ENCODE assay signal across 15 cellular contexts in genomic region chr2:76667764-76668163, GRCh38.
DNase-seq lines count a peak whose midpoint lies in the region; ATAC-seq and TF ChIP-seq lines count a peak whose summit lies in the region.
"Had no signal": no experiment of that assay in that cellular context is flagged by ENCODE, and none has a peak within 500 bp of the region (broad histone marks: within the 10 kb centered on the region; RNA-seq: fewer than 3 reads in every experiment).

No MANE protein-coding gene starts in this region.

- in situ Hi-C loops in GM13976 (cut with MboI; ENCODE audit: low sequenced_read_pairs, unreplicated experiment) = no loop called here

- H3K27me3 Mint-ChIP-seq in nephron (ENCODE audit: low read depth) = no peaks in the 10 kb centered on the region
- H3K27me3 Mint-ChIP-seq in activated CD8-positive, alpha-beta memory T cell treated with anti-CD3 and anti-CD28 coated beads, Interleukin-2, amount 10 ng/mL, durations not matched to agents 7 days and 5 days = no peaks in the 10 kb centered on the region

- CTCF ChIA-PET in activated CD8-positive, alpha-beta memory T cell treated with anti-CD3 and anti-CD28 coated beads, Interleukin-2, amount 10 ng/mL, durations not matched to agents 7 days and 5 days (lab: Charles Lee) = no interaction called here
- CTCF ChIA-PET in HEK293T (lab: Yijun Ruan, JAX) = no interaction called here

- DNase-seq in GM13976 (ENCODE audit: low spot score) = no peak
- peak; percentile 50 for DNase-seq in NCI-H446 treated with DMSO at 0.1 percent for 48 hours (lab: John Stamatoyannopoulos, UW)
- DNase-seq in cerebellum (ENCODE audit: low spot score) = peak; percentile 12
- DNase-seq in activated CD8-positive, alpha-beta memory T cell treated with anti-CD3 and anti-CD28 coated beads, Interleukin-2, amount 10 ng/mL, durations not matched to agents 7 days and 5 days = no peak
- DNase-seq in HEK293T (ENCODE audit: extremely low spot score) = no peak
- DNase-seq: DMS79, HFFc6, NCI-H1092 treated with DMSO at 0.1 percent for 48 hours, NCI-H146, NCI-H2081 treated with DMSO at 0.1 percent for 48 hours, NCI-H510A, NCI-H774 had no signal

- POLR2A ChIA-PET in HEK293T (lab: Yijun Ruan, JAX) = no interaction called here

- peak overlapping the region in 2 of 3 experiments; percentile 17 to 28 for H3K4me3 Mint-ChIP-seq in nephron
- no peak overlapping the region for H3K4me3 Mint-ChIP-seq in activated CD8-positive, alpha-beta memory T cell treated with anti-CD3 and anti-CD28 coated beads, Interleukin-2, amount 10 ng/mL, durations not matched to agents 7 days and 5 days
- H3K4me3 Mint-ChIP-seq: HFFc6 had no signal

- H3K9me3 Mint-ChIP-seq in nephron = no peaks in the 10 kb centered on the region
- peaks cover 3% of the 10 kb centered on the region for H3K9me3 Mint-ChIP-seq in activated CD8-positive, alpha-beta memory T cell treated with anti-CD3 and anti-CD28 coated beads, Interleukin-2, amount 10 ng/mL, durations not matched to agents 7 days and 5 days (ENCODE audit: low read depth)

- H3K36me3 Mint-ChIP-seq in nephron (ENCODE audit: low read depth) = no peaks in the 10 kb centered on the region
- no peaks in the 10 kb centered on the region for H3K36me3 Mint-ChIP-seq in activated CD8-positive, alpha-beta memory T cell treated with anti-CD3 and anti-CD28 coated beads, Interleukin-2, amount 10 ng/mL, durations not matched to agents 7 days and 5 days

- no peak for ATAC-seq in GM18519 (IDR thresholded peaks at IDR 0.05; ENCODE audit: low FRiP score, unreplicated experiment)
- ATAC-seq in activated CD8-positive, alpha-beta memory T cell treated with anti-CD3 and anti-CD28 coated beads, Interleukin-2, amount 10 ng/mL, durations not matched to agents 7 days and 5 days = no peak
- ATAC-seq: K562 had no signal

- TF ChIP-seq CTCF in GM13976 (IDR thresholded peaks at IDR 0.05; ENCODE audit: borderline replicate concordance, control extremely low read depth, extremely low read depth, insufficient read depth, missing control alignments) (peak; percentile 5), nephron (IDR thresholded peaks at IDR 0.05; ENCODE audit: unreplicated experiment in 3 of 3) (no peak)

- H3K27ac Mint-ChIP-seq in nephron = peak overlapping the region; percentile 70 to 93 (median 77)
- no peak overlapping the region for H3K27ac Mint-ChIP-seq in activated CD8-positive, alpha-beta memory T cell treated with anti-CD3 and anti-CD28 coated beads, Interleukin-2, amount 10 ng/mL, durations not matched to agents 7 days and 5 days
- H3K27ac Mint-ChIP-seq: HFFc6 had no signal

- H3K4me1 Mint-ChIP-seq in nephron = peaks cover 35% of the 10 kb centered on the region
- no peaks in the 10 kb centered on the region for H3K4me1 Mint-ChIP-seq in activated CD8-positive, alpha-beta memory T cell treated with anti-CD3 and anti-CD28 coated beads, Interleukin-2, amount 10 ng/mL, durations not matched to agents 7 days and 5 days

TF ChIP-seq in HEK293T, 16 proteins besides CTCF, POLR2A, EP300 and RAD21:
- TF ChIP-seq SP1 (IDR thresholded peaks at IDR 0.05) = no peak
- no peak for TF ChIP-seq FOXM1 (IDR thresholded peaks at IDR 0.05; ENCODE audit: borderline replicate concordance)
- TF ChIP-seq FOXA1 (IDR thresholded peaks at IDR 0.05) = no peak
- no peak for TF ChIP-seq ELF4 (IDR thresholded peaks at IDR 0.05)
- no peak for TF ChIP-seq NFRKB (IDR thresholded peaks at IDR 0.05)
- TF ChIP-seq LEF1 (IDR thresholded peaks at IDR 0.05; ENCODE audit: borderline replicate concordance) = no peak
- TF ChIP-seq SUZ12 (IDR thresholded peaks at IDR 0.05) = no peak
- TF ChIP-seq HDGF (IDR thresholded peaks at IDR 0.05; ENCODE audit: borderline replicate concordance) = no peak
- TF ChIP-seq ZNF384 (IDR thresholded peaks at IDR 0.05) = no peak
- no peak for TF ChIP-seq PKNOX1 (IDR thresholded peaks at IDR 0.05)

Comparison
In these comparisons a context has a peak if more than half of its experiments do, and no peak if none do; other contexts are left out.
1. DNase-seq: peak in NCI-H446 treated with DMSO at 0.1 percent for 48 hours (single experiment) and cerebellum (single experiment); none in GM13976 (single experiment), activated CD8-positive, alpha-beta memory T cell treated with anti-CD3 and anti-CD28 coated beads, Interleukin-2, amount 10 ng/mL, durations not matched to agents 7 days and 5 days (single experiment) and HEK293T (single experiment).